29 cellular contexts compared by ENCODE assay signal in the genomic region with DNA sequence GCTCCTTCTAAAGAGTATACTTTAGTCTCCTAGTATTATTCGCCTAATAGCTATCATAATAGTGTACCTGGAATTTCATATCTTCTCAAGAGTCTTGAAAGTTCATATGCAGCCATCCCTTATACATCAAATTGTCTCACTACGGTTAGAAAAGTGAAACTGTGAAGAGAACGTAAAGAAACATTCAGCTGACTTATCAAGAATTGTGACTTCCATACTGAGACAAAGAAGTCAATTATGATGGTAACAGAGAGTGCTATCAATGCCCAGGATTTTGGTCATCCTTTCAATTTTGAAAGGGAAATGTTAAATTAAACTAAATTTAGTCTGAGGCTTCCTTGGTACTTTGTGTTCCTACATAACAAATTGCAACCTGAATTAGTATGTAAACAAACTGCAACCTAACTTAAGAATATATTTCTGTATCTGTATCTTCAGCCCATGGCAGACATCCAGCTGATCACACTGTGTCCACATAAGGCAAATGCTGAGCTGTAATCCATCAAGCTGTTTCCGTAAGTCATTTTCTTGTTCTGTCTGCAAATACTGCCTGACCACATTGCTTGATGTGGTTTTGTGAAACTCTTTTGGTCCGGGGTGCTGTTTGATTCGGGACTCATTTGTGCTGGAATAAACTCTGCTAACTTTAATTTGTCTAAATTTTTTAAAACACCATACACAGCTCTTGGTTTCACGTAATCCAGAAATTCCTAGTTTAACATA.
DNase-seq lines count a peak whose midpoint lies in the region; ATAC-seq, FAIRE-seq and TF ChIP-seq lines count a peak whose summit lies in the region.
"Had no signal": no experiment of that assay in that cellular context is flagged by ENCODE, and none has a peak within 500 bp of the region (broad histone marks: within the 10 kb centered on the region; RNA-seq: fewer than 3 reads in every experiment).

No MANE protein-coding gene starts in this region.

- FAIRE-seq in H54 (lab: Jason Lieb, UNC), result peak; percentile 89
- FAIRE-seq: astrocyte, islet of Langerhans had no signal

- WGBS in spleen, 5 donors, result 64 to 74% (median 72%) methylated on average over 7 of the region's 7 CpGs

- intact Hi-C loops in spleen (cut with DNase I; ENCODE audit: low total_unique reads), result no loop called here

- no peak for TF ChIP-seq POLR2A in H54 (IDR thresholded peaks at IDR 0.05; ENCODE audit: low read depth, low read length)
- no peak for TF ChIP-seq POLR2A in spleen (IDR thresholded peaks at IDR 0.05)

- H3K4me3 ChIP-seq in spleen (no peak overlapping the region), WERI-Rb-1 (ENCODE audit: low read depth, low read length) (no peak overlapping the region)
- H3K4me3 ChIP-seq: BLaER1 treated with 17β-estradiol and CSF1 and Interleukin-3, amounts not matched to agents 10 nM and 100 nM; left ventricle myocardium inferior; psoas muscle; sigmoid colon; tibial nerve had no signal

- H3K36me3 ChIP-seq in spleen (no peaks in the 10 kb centered on the region), WERI-Rb-1 (no peaks in the 10 kb centered on the region)
- H3K36me3 ChIP-seq: BLaER1 treated with 17β-estradiol and CSF1 and Interleukin-3, amounts not matched to agents 10 nM and 100 nM; left ventricle myocardium inferior; sigmoid colon; tibial nerve had no signal

- no peaks in the 10 kb centered on the region for H3K4me1 ChIP-seq in spleen
- H3K4me1 ChIP-seq: BLaER1 treated with 17β-estradiol and CSF1 and Interleukin-3, amounts not matched to agents 10 nM and 100 nM; left ventricle myocardium inferior; psoas muscle; sigmoid colon; tibial nerve had no signal

- TF ChIP-seq CTCF in spleen (IDR thresholded peaks at IDR 0.05 in 8 of 11, conservative IDR thresholded peaks at IDR 0.05 in 3 of 11) (no peak), WERI-Rb-1 (IDR thresholded peaks at IDR 0.05; ENCODE audit: low read depth, low read length) (no peak)

- H3K9me3 ChIP-seq in spleen, result no peaks in the 10 kb centered on the region
- no peaks in the 10 kb centered on the region for H3K9me3 ChIP-seq in WERI-Rb-1 (ENCODE audit: severe bottlenecking)
- H3K9me3 ChIP-seq: BLaER1 treated with 17β-estradiol and CSF1 and Interleukin-3, amounts not matched to agents 10 nM and 100 nM; psoas muscle; sigmoid colon; tibial nerve had no signal

- DNase-seq in H54 (ENCODE audit: insufficient read length, low spot score) (no peak), NCI-H2081 (lab: John Stamatoyannopoulos, UW) (peak; percentile 27 to 74), amniotic epithelial cell (ENCODE audit: low read depth) (peak; percentile 80), pons (ENCODE audit: low spot score) (peak; percentile 4), spleen (no peak), WERI-Rb-1 (no peak)
- DNase-seq: activated CD4-positive, alpha-beta T cell treated with anti-CD3 and anti-CD28 coated beads, Interleukin-2, amount 50 U/mL, for 4 hours; activated CD8-positive, alpha-beta memory T cell treated with anti-CD3 and anti-CD28 coated beads, Interleukin-2, amount 10 ng/mL, durations not matched to agents 7 days and 5 days; activated gamma-delta T cell; activated naive CD8-positive, alpha-beta T cell treated with anti-CD3 and anti-CD28 coated beads for 36 hours; activated T-cell treated with anti-CD3 and anti-CD28 coated beads, Interleukin-2, amount 50 U/mL, for 4 hours; DMS153; erythroblast; glutamatergic neuron; HCEC 1CT; left ventricle myocardium inferior; naive B cell; NCI-H1092 treated with DMSO at 0.1 percent for 48 hours; NCI-H1694 treated with DMSO at 0.1 percent for 48 hours; NCI-H524 treated with DMSO at 0.1 percent for 48 hours; psoas muscle; sigmoid colon; stimulated activated CD4-positive, alpha-beta T cell treated with anti-CD3 and anti-CD28 coated beads, Interleukin-4, amount 100 ng/mL, for 24 hours had no signal

- H3K27ac ChIP-seq in spleen (no peak overlapping the region), WERI-Rb-1 (no peak overlapping the region)
- H3K27ac ChIP-seq: BLaER1 treated with 17β-estradiol and CSF1 and Interleukin-3, amounts not matched to agents 10 nM and 100 nM; left ventricle myocardium inferior; psoas muscle; sigmoid colon; tibial nerve had no signal

- H3K27me3 ChIP-seq in spleen (replicated peaks in 1 of 7) (no peaks in the 10 kb centered on the region), WERI-Rb-1 (ENCODE audit: insufficient read depth, low read depth, severe bottlenecking) (no peaks in the 10 kb centered on the region)
- H3K27me3 ChIP-seq: BLaER1 treated with 17β-estradiol and CSF1 and Interleukin-3, amounts not matched to agents 10 nM and 100 nM; sigmoid colon; tibial nerve had no signal

- ATAC-seq in HG03135 (IDR thresholded peaks at IDR 0.05; ENCODE audit: unreplicated experiment), result no peak
- ATAC-seq: activated CD4-positive, CD25-positive, alpha-beta regulatory T cell treated with anti-CD3 and anti-CD28 coated beads, Interleukin-2, amount 50 U/mL, for 24 hours; activated CD8-positive, alpha-beta memory T cell treated with anti-CD3 and anti-CD28 coated beads, Interleukin-2, amount 10 ng/mL, durations not matched to agents 7 days and 5 days; activated T-cell treated with anti-CD3 and anti-CD28 coated beads, Interleukin-2, amount 50 U/mL, for 4 hours; psoas muscle had no signal

Comparison
In these comparisons a context has a peak if more than half of its experiments do, and no peak if none do; other contexts are left out.
1. DNase-seq: peak in NCI-H2081 (2 of 2), amniotic epithelial cell (single experiment) and pons (single experiment); none in H54 (single experiment), spleen (single experiment) and WERI-Rb-1 (single experiment).